ENCODE assay signal across 27 cellular contexts in genomic region chr11:65764434-65764833, GRCh38. TPM values are rescaled to one million over a fixed set of nuclear protein-coding genes. Genes with fewer than 3 reads are reported as not detected.
DNase-seq lines count a peak whose midpoint lies in the region; ATAC-seq and TF ChIP-seq lines count a peak whose summit lies in the region.
"Had no signal": no experiment of that assay in that cellular context is flagged by ENCODE, and none has a peak within 500 bp of the region (broad histone marks: within the 10 kb centered on the region; RNA-seq: fewer than 3 reads in every experiment).

No MANE protein-coding gene starts in this region.

- H3K9ac ChIP-seq in colonic mucosa (ENCODE audit: low read depth in 2 of 2, low read length in 2 of 2) = peak overlapping the region in 1 of 2 donors; percentile 2

- H3K9me3 ChIP-seq in colonic mucosa = no peaks in the 10 kb centered on the region
- H3K9me3 ChIP-seq in mucosa of descending colon = no peaks in the 10 kb centered on the region
- H3K9me3 ChIP-seq: BE2C, SJCRH30 had no signal

- intact Hi-C loops in colonic mucosa (cut with DNase I) (no loop called here), mucosa of descending colon (cut with DNase I, micrococcal nuclease) (no loop called here)

- H3K4me1 ChIP-seq in colonic mucosa (no peaks in the 10 kb centered on the region), mucosa of descending colon (ENCODE audit: low read depth) (peaks cover 12% of the 10 kb centered on the region)
- H3K4me1 ChIP-seq: BE2C, HAP-1, SJCRH30 had no signal

- H3K36me3 Mint-ChIP-seq in activated naive CD4-positive, alpha-beta T cell treated with anti-CD3 and anti-CD28 coated beads, Interleukin-2, amount 50 U/mL, for 72 hours = no peaks in the 10 kb centered on the region

- DNase-seq in DMS53 treated with DMSO at 0.1 percent for 48 hours (lab: John Stamatoyannopoulos, UW; ENCODE audit: unreplicated experiment) = peak; percentile 56
- peak; percentile 29 for DNase-seq in colonic mucosa
- DNase-seq in mucosa of descending colon = peak in 1 of 3 donors; percentile 26
- no peak for DNase-seq in foreskin melanocyte
- no peak for DNase-seq in mucosa of gallbladder (ENCODE audit: low spot score)
- no peak for DNase-seq in activated naive CD4-positive, alpha-beta T cell treated with anti-CD3 and anti-CD28 coated beads, Interleukin-2, amount 50 U/mL, for 72 hours (ENCODE audit: low spot score in 2 of 2)
- DNase-seq: ACHN; BE2C; Calu3; GOT3; HFFc6; NCI-H1048; NCI-H1417; NCI-H1694; NCI-H2029 treated with DMSO at 0.1 percent for 48 hours; NCI-H446 treated with DMSO at 0.1 percent for 48 hours; NCI-H82; NK-92 treated with Interleukin-12 subunit alpha and Interleukin-12 subunit beta, amount 100 ng/mL, for 24 hours; PC-3; SJCRH30 had no signal

- no peaks in the 10 kb centered on the region for H3K9me3 Mint-ChIP-seq in activated naive CD4-positive, alpha-beta T cell treated with anti-CD3 and anti-CD28 coated beads, Interleukin-2, amount 50 U/mL, for 72 hours
- H3K9me3 Mint-ChIP-seq: HFFc6 had no signal

- no peak overlapping the region for H3K27ac Mint-ChIP-seq in activated naive CD4-positive, alpha-beta T cell treated with anti-CD3 and anti-CD28 coated beads, Interleukin-2, amount 50 U/mL, for 72 hours
- H3K27ac Mint-ChIP-seq: CD14-positive monocyte, HFFc6 had no signal

- H3K4me3 ChIP-seq in colonic mucosa (no peak overlapping the region), mucosa of descending colon (no peak overlapping the region)
- H3K4me3 ChIP-seq: HAP-1, SJCRH30 had no signal

- H3K27me3 ChIP-seq in colonic mucosa = no peaks in the 10 kb centered on the region
- H3K27me3 ChIP-seq: SJCRH30 had no signal

- ATAC-seq in mucosa of descending colon = peak; percentile 74
- ATAC-seq in HG02571 (IDR thresholded peaks at IDR 0.05; ENCODE audit: unreplicated experiment) = no peak
- no peak for ATAC-seq in activated naive CD4-positive, alpha-beta T cell treated with anti-CD3 and anti-CD28 coated beads, Interleukin-2, amount 50 U/mL, for 72 hours
- ATAC-seq: PC-3, Right ventricle myocardium inferior, SK-N-SH treated with all-trans-retinoic acid at 6 μM for 48 hours had no signal

- H3K36me3 ChIP-seq in colonic mucosa (no peaks in the 10 kb centered on the region), mucosa of descending colon (ENCODE audit: low read depth) (no peaks in the 10 kb centered on the region)
- H3K36me3 ChIP-seq: BE2C, HAP-1, SJCRH30 had no signal

- TF ChIP-seq CTCF in colonic mucosa (IDR thresholded peaks at IDR 0.05) (no peak), mucosa of descending colon (IDR thresholded peaks at IDR 0.05) (no peak)

- no peak overlapping the region for H3K27ac ChIP-seq in colonic mucosa
- H3K27ac ChIP-seq: SJCRH30 had no signal

RNA-seq across cellular contexts. Expression of gene AP5B1, which starts 16.3 kb away (rescaled TPM):
- total RNA-seq in colonic mucosa = 10 to 100 TPM; 17.6 to 20.1 TPM
- total RNA-seq in mucosa of descending colon = 10 to 100 TPM; 21.2 to 21.8 (median 21.3) TPM
- 22.2 TPM for total RNA-seq in mucosa of gallbladder
- total RNA-seq in activated naive CD4-positive, alpha-beta T cell treated with anti-CD3 and anti-CD28 coated beads, Interleukin-2, amount 50 U/mL, for 72 hours = 10 to 100 TPM; 10.6 to 25.9 TPM

RNA-seq across cellular contexts. Expression of gene OVOL1, which starts 22.4 kb away (rescaled TPM):
- total RNA-seq in colonic mucosa = 10 to 100 TPM; 29.0 to 32.9 TPM
- total RNA-seq in mucosa of descending colon = 10 to 100 TPM; 16.5 to 48.6 (median 34.3) TPM
- total RNA-seq in mucosa of gallbladder = 3.5 TPM
- total RNA-seq in activated naive CD4-positive, alpha-beta T cell treated with anti-CD3 and anti-CD28 coated beads, Interleukin-2, amount 50 U/mL, for 72 hours = 1 to 10 TPM in 1 of 2 donors, not detected in 1; 1.6 TPM
- total RNA-seq: Daoy, HFFc6, Right ventricle myocardium inferior, RPMI7951, SJCRH30 had no signal

RNA-seq across cellular contexts. Expression of gene RNASEH2C, which starts 43.8 kb away (rescaled TPM):
- total RNA-seq in colonic mucosa (10 to 100 TPM; 26.1 to 58.1 TPM), mucosa of descending colon (10 to 100 TPM; 25.9 to 61.9 (median 28.8) TPM), mucosa of gallbladder (99.2 TPM)
- total RNA-seq in activated naive CD4-positive, alpha-beta T cell treated with anti-CD3 and anti-CD28 coated beads, Interleukin-2, amount 50 U/mL, for 72 hours = 10 to 100 TPM; 40.9 to 93.0 TPM

RNA-seq across cellular contexts. Expression of gene KAT5, which starts 52.4 kb away (rescaled TPM):
- 10 to 100 TPM; 65.3 to 83.4 TPM for total RNA-seq in colonic mucosa
- total RNA-seq in mucosa of descending colon = 10 to 100 TPM; 70.9 to 92.0 (median 90.5) TPM
- 74.7 TPM for total RNA-seq in mucosa of gallbladder
- 100 to 1,000 TPM in 1 of 2 donors, 10 to 100 TPM in 1; 61.4 to 106 TPM for total RNA-seq in activated naive CD4-positive, alpha-beta T cell treated with anti-CD3 and anti-CD28 coated beads, Interleukin-2, amount 50 U/mL, for 72 hours

Comparison
In these comparisons a context has a peak if more than half of its experiments do, and no peak if none do; other contexts are left out.
1. DNase-seq: peak in DMS53 treated with DMSO at 0.1 percent for 48 hours (single experiment) and colonic mucosa (single experiment); none in foreskin melanocyte (single experiment), mucosa of gallbladder (single experiment) and activated naive CD4-positive, alpha-beta T cell treated with anti-CD3 and anti-CD28 coated beads, Interleukin-2, amount 50 U/mL, for 72 hours (0 of 2).